Comparison of ENCODE assay signal across 9 cellular contexts in the genomic region with DNA sequence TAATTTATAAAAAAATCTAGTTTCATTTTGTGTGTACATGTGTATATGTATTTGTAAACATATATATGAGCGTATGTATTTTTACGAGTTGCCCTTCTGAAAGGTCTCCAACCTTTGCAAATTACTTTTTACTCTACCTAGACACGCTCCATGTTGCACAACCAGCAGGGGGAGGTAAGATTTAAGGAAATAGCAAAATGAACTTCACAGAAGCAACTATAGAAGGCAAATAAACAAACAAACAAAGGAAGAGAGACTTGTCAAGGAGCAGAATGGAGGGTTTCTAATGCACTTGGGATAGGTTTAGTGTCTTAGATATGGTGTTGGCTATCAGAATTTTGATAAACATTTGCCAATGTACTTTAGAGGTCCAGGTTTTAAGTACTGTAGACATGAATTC.
DNase-seq lines count a peak whose midpoint lies in the region; TF ChIP-seq lines count a peak whose summit lies in the region.
"Had no signal": no experiment of that assay in that cellular context is flagged by ENCODE, and none has a peak within 500 bp of the region (broad histone marks: within the 10 kb centered on the region; RNA-seq: fewer than 3 reads in every experiment).

No MANE protein-coding gene starts in this region.

- no peak overlapping the region for H3K27ac ChIP-seq in dorsolateral prefrontal cortex

- H3K27me3 ChIP-seq in dorsolateral prefrontal cortex, result peaks cover 0 to 12% (median 0%) of the 10 kb centered on the region in 45 donors

- peak; percentile 22 for TF ChIP-seq CTCF in NB4 (IDR thresholded peaks at IDR 0.05; ENCODE audit: low read depth, low read length)
- TF ChIP-seq CTCF in dorsolateral prefrontal cortex (IDR thresholded peaks at IDR 0.05 in 54 of 56, conservative IDR thresholded peaks at IDR 0.05 in 2 of 56; ENCODE audit: low read depth in 1 of 56, partially characterized antibody in 56 of 56), result peak in 55 of 56 donors; percentile 11 to 71 (median 51)

- TF ChIP-seq POLR2A in NB4 (IDR thresholded peaks at IDR 0.05; ENCODE audit: extremely low read depth, insufficient read length), result no peak

- DNase-seq in NCI-H1417 (lab: John Stamatoyannopoulos, UW) (peak in 2 of 3 experiments; percentile 11 to 67), NCI-H1417 treated with DMSO at 0.1 percent for 48 hours (lab: John Stamatoyannopoulos, UW) (no peak), NB4 (ENCODE audit: low read depth) (peak; percentile 20), dorsolateral prefrontal cortex (no peak), pons (ENCODE audit: low spot score) (peak; percentile 44), UCSD-AML1 (lab: John Stamatoyannopoulos, UW; ENCODE audit: unreplicated experiment) (no peak), D341Med (ENCODE audit: low spot score) (no peak), iPS-NIHi7 (ENCODE audit: extremely low spot score) (no peak)
- DNase-seq: stimulated activated CD4-positive, alpha-beta T cell treated with anti-CD3 and anti-CD28 coated beads, Interleukin-12 subunit alpha, Interleukin-12 subunit beta, amount 100 ng/mL, for 4 hours had no signal

- intact Hi-C loops in dorsolateral prefrontal cortex (cut with DNase I), result no loop called here

- no peak overlapping the region for H3K4me3 ChIP-seq in NB4 (ENCODE audit: low read depth, low read length)
- H3K4me3 ChIP-seq in dorsolateral prefrontal cortex, result no peak overlapping the region

Comparison
In these comparisons a context has a peak if more than half of its experiments do, and no peak if none do; other contexts are left out.
1. DNase-seq: peak in NCI-H1417 (2 of 3), NB4 (single experiment) and pons (single experiment); none in NCI-H1417 treated with DMSO at 0.1 percent for 48 hours (single experiment), dorsolateral prefrontal cortex (0 of 10), UCSD-AML1 (single experiment), D341Med (single experiment) and iPS-NIHi7 (single experiment).